8 cellular contexts compared by ENCODE assay signal in genomic region chr2:74919827-74920226, GRCh38. TPM values are rescaled to one million over a fixed set of nuclear protein-coding genes. Genes with fewer than 3 reads are reported as not detected.
DNase-seq lines count a peak whose midpoint lies in the region; ATAC-seq and TF ChIP-seq lines count a peak whose summit lies in the region.

No MANE protein-coding gene starts in this region.

- TF ChIP-seq POLR2A in stomach (IDR thresholded peaks at IDR 0.05) = no peak

- H3K18ac ChIP-seq in neuronal stem cell (ENCODE audit: low read length) = peak overlapping the region; percentile 83

- DNase-seq in EL (peak; percentile 56), OCI-M1 (lab: John Stamatoyannopoulos, UW) (peak; percentile 54), foreskin keratinocyte (peak in 1 of 2 donors; percentile 17), neuronal stem cell (ENCODE audit: low spot score) (peak; percentile 67), stomach (peak; percentile 68)
- DNase-seq in activated effector memory CD4-positive, alpha-beta T cell treated with anti-CD3 and anti-CD28 coated beads, Interleukin-2, amount 50 U/mL, for 16 hours = peak; percentile 89

- H3K36me3 ChIP-seq in neuronal stem cell (replicated peaks in 1 of 2; ENCODE audit: control insufficient read depth in 2 of 2, insufficient read depth in 2 of 2, low read length in 2 of 2) (no peaks in the 10 kb centered on the region), stomach (no peaks in the 10 kb centered on the region)

- peak overlapping the region; percentile 14 for H3K23ac ChIP-seq in neuronal stem cell (ENCODE audit: low read depth, low read length, poor library complexity)

- peak overlapping the region; percentile 26 to 79 for H3K4me3 ChIP-seq in neuronal stem cell (ENCODE audit: low read length in 2 of 2)
- peak overlapping the region; percentile 13 to 37 (median 32) for H3K4me3 ChIP-seq in stomach

- H2BK5ac ChIP-seq in neuronal stem cell (ENCODE audit: low read length) = no peak overlapping the region

- WGBS in neuronal stem cell (ENCODE audit: extremely low coverage in 2 of 2, insufficient read length in 2 of 2, insufficient replicate concordance in 1 of 2), 2 donors = no CpG with 5 or more reads among the region's 34 CpGs
- 1 to 4% (median 3%) methylated on average over 26 to 34 of the region's 34 CpGs for WGBS in stomach, 5 donors

- no peaks in the 10 kb centered on the region for H3K27me3 ChIP-seq in foreskin keratinocyte
- H3K27me3 ChIP-seq in neuronal stem cell (ENCODE audit: control insufficient read depth in 3 of 3, insufficient read depth in 3 of 3, low read depth in 1 of 3, low read length in 3 of 3) = peaks cover 0 to 29% (median 0%) of the 10 kb centered on the region in 3 experiments
- H3K27me3 ChIP-seq in stomach = peaks cover 0 to 58% (median 9%) of the 10 kb centered on the region in 3 donors

- H2BK120ac ChIP-seq in neuronal stem cell (ENCODE audit: low read depth, low read length) = no peak overlapping the region

- no peak overlapping the region for H4K91ac ChIP-seq in neuronal stem cell (ENCODE audit: low read depth, low read length, poor library complexity)

- TF ChIP-seq EP300 in stomach (IDR thresholded peaks at IDR 0.05) = no peak

- TF ChIP-seq CTCF in foreskin keratinocyte (conservative IDR thresholded peaks at IDR 0.05) (peak; percentile 94), stomach (IDR thresholded peaks at IDR 0.05) (peak in 5 of 7 experiments; percentile 68 to 87 (median 74))

- H3K9me3 ChIP-seq in neuronal stem cell (replicated peaks in 1 of 2; ENCODE audit: control insufficient read depth in 2 of 2, insufficient read depth in 1 of 2, low read depth in 1 of 2, low read length in 2 of 2) (peaks cover 0 to 2% of the 10 kb centered on the region in 2 donors), stomach (no peaks in the 10 kb centered on the region)

- no peak overlapping the region for H2BK15ac ChIP-seq in neuronal stem cell (ENCODE audit: low read length)

- no peak overlapping the region for H2BK12ac ChIP-seq in neuronal stem cell (ENCODE audit: low read length)

- H3K27ac ChIP-seq in foreskin keratinocyte = no peak overlapping the region
- no peak overlapping the region for H3K27ac ChIP-seq in neuronal stem cell (replicated peaks; ENCODE audit: low read length)
- no peak overlapping the region for H3K27ac ChIP-seq in stomach

- no peak overlapping the region for H2AK5ac ChIP-seq in neuronal stem cell (ENCODE audit: low read depth, low read length)

- intact Hi-C loops in stomach (cut with DNase I; ENCODE audit: low total_unique reads) = loop anchor here (10.0 kb wide), 1 partner anchor 485 kb away; no protein-coding TSS in a partner anchor

- no peaks in the 10 kb centered on the region for H3K4me1 ChIP-seq in foreskin keratinocyte
- H3K4me1 ChIP-seq in neuronal stem cell (ENCODE audit: control insufficient read depth in 2 of 2, insufficient read depth in 1 of 2, low read depth in 1 of 2, low read length in 2 of 2) = no peaks in the 10 kb centered on the region
- H3K4me1 ChIP-seq in stomach = peaks cover 0 to 9% (median 8%) of the 10 kb centered on the region in 4 donors

- H3K4ac ChIP-seq in neuronal stem cell (ENCODE audit: low read length) = no peak overlapping the region

- H3K9ac ChIP-seq in neuronal stem cell (ENCODE audit: low read depth, low read length, poor library complexity) = no peak overlapping the region

- peak overlapping the region; percentile 78 for H2AFZ ChIP-seq in neuronal stem cell (ENCODE audit: low read length)

- no peaks in the 10 kb centered on the region for H3K79me1 ChIP-seq in neuronal stem cell (ENCODE audit: low read depth, low read length)

- no peak overlapping the region for H4K8ac ChIP-seq in neuronal stem cell (ENCODE audit: low read depth, low read length)

- ATAC-seq in HG03565 (IDR thresholded peaks at IDR 0.05; ENCODE audit: unreplicated experiment) (peak; percentile 61), foreskin keratinocyte (peak; percentile 73), HG03095 (IDR thresholded peaks at IDR 0.05; ENCODE audit: unreplicated experiment) (no peak)

- H3K14ac ChIP-seq in neuronal stem cell (ENCODE audit: low read length) = no peak overlapping the region

- peak overlapping the region; percentile 89 for H3K4me2 ChIP-seq in neuronal stem cell (ENCODE audit: insufficient read depth, low read length, poor library complexity, severe bottlenecking)

RNA-seq across cellular contexts. Expression of gene POLE4, which starts 38.6 kb away (rescaled TPM):
- total RNA-seq in foreskin keratinocyte (72.2 and 76.2 TPM in 2 replicates), stomach (10 to 100 TPM in 3 of 5 donors, 1 to 10 TPM in 2; 6.7 to 43.2 (median 19.6) TPM)
- polyA plus RNA-seq in foreskin keratinocyte (140 and 141 TPM in 2 replicates), stomach (100 to 1,000 TPM in 1 of 3 donors, 10 to 100 TPM in 2; 59.8 to 112 (median 92.1) TPM)
- 19.0 TPM for polyA plus RNA-seq in neuronal stem cell (2013, experiment 1 of 2)
- polyA plus RNA-seq in neuronal stem cell (2013, experiment 2 of 2) = 17.4 TPM
